Comparison of ENCODE assay signal across 19 cellular contexts in genomic region chr16:28477311-28477920, GRCh38. TPM values are rescaled to one million over a fixed set of nuclear protein-coding genes. Genes with fewer than 3 reads are reported as not detected.
DNase-seq lines count a peak whose midpoint lies in the region; ATAC-seq and TF ChIP-seq lines count a peak whose summit lies in the region.
"Had no signal": no experiment of that assay in that cellular context is flagged by ENCODE, and none has a peak within 500 bp of the region (broad histone marks: within the 10 kb centered on the region; RNA-seq: fewer than 3 reads in every experiment).

No MANE protein-coding gene starts in this region.

- CTCF ChIA-PET in Caco-2 (lab: Charles Lee) = no interaction called here

- DNase-seq in activated T-cell treated with anti-CD3 and anti-CD28 coated beads, Interleukin-2, amount 50 U/mL, for 24 hours = no peak
- DNase-seq in activated T-cell treated with anti-CD3 and anti-CD28 coated beads, Interleukin-2, amount 50 U/mL, for 4 hours = no peak
- no peak for DNase-seq in Caco-2
- DNase-seq in lower lobe of right lung = peak; percentile 29
- DNase-seq in stimulated activated naive B cell treated with anti-CD40 and anti-IgM and Interleukin-4, amounts not matched to agents 10 μg/mL and 1 μg/mL and 100 μg/mL, for 72 hours = no peak
- DNase-seq in lower leg skin (ENCODE audit: low spot score in 2 of 2) = no peak
- DNase-seq: DMS 273 treated with DMSO at 0.1 percent for 48 hours, GDM1, KG1, NCI-H1417 treated with DMSO at 0.1 percent for 48 hours, NCI-H2029, NCI-H2171, NCI-H446 treated with DMSO at 0.1 percent for 48 hours, NCI-H748 treated with DMSO at 0.1 percent for 48 hours, PC-9 had no signal

- H3K36me3 ChIP-seq in Caco-2 (ENCODE audit: control insufficient read depth, insufficient read depth, low read length) (no peaks in the 10 kb centered on the region), lower lobe of right lung (peaks cover 94% of the 10 kb centered on the region)

- intact Hi-C loops in Caco-2 (cut with micrococcal nuclease; ENCODE audit: unreplicated experiment) = no loop called here
- intact Hi-C loops in lower lobe of right lung (cut with DNase I) = no loop called here
- intact Hi-C loops in lower leg skin (cut with DNase I; ENCODE audit: low total_unique reads) = no loop called here

- TSS peak; percentile 53 for BruUV-seq in Caco-2 (replicated peaks; lab: Mats Ljungman, UMichigan)

- no peaks in the 10 kb centered on the region for H3K9me3 Mint-ChIP-seq in activated T-cell treated with anti-CD3 and anti-CD28 coated beads, Interleukin-2, amount 50 U/mL, for 24 hours
- no peaks in the 10 kb centered on the region for H3K9me3 Mint-ChIP-seq in activated T-cell treated with anti-CD3 and anti-CD28 coated beads, Interleukin-2, amount 50 U/mL, for 4 hours
- no peaks in the 10 kb centered on the region for H3K9me3 Mint-ChIP-seq in Caco-2 (ENCODE audit: unreplicated experiment)
- no peaks in the 10 kb centered on the region for H3K9me3 Mint-ChIP-seq in stimulated activated naive B cell treated with anti-CD40 and anti-IgM and Interleukin-4, amounts not matched to agents 10 μg/mL and 1 μg/mL and 100 μg/mL, for 72 hours

- TF ChIP-seq POLR2A in lower leg skin (IDR thresholded peaks at IDR 0.05) = no peak

- no peaks in the 10 kb centered on the region for H3K27me3 Mint-ChIP-seq in activated T-cell treated with anti-CD3 and anti-CD28 coated beads, Interleukin-2, amount 50 U/mL, for 24 hours
- no peaks in the 10 kb centered on the region for H3K27me3 Mint-ChIP-seq in activated T-cell treated with anti-CD3 and anti-CD28 coated beads, Interleukin-2, amount 50 U/mL, for 4 hours (ENCODE audit: low read depth)
- H3K27me3 Mint-ChIP-seq in Caco-2 (ENCODE audit: insufficient read depth, unreplicated experiment) = no peaks in the 10 kb centered on the region
- no peaks in the 10 kb centered on the region for H3K27me3 Mint-ChIP-seq in stimulated activated naive B cell treated with anti-CD40 and anti-IgM and Interleukin-4, amounts not matched to agents 10 μg/mL and 1 μg/mL and 100 μg/mL, for 72 hours

- no peaks in the 10 kb centered on the region for H3K27me3 ChIP-seq in Caco-2 (replicated peaks; ENCODE audit: control insufficient read depth, insufficient read depth, low read length)
- H3K27me3 ChIP-seq in lower lobe of right lung (ENCODE audit: low read depth) = no peaks in the 10 kb centered on the region
- H3K27me3 ChIP-seq: BLaER1 had no signal

- 85 to 91% methylated on average over 11 to 13 of the region's 14 CpGs for WGBS in lower leg skin, 2 donors

- no peak overlapping the region for H3K4me3 Mint-ChIP-seq in activated T-cell treated with anti-CD3 and anti-CD28 coated beads, Interleukin-2, amount 50 U/mL, for 24 hours
- H3K4me3 Mint-ChIP-seq in activated T-cell treated with anti-CD3 and anti-CD28 coated beads, Interleukin-2, amount 50 U/mL, for 4 hours = no peak overlapping the region
- H3K4me3 Mint-ChIP-seq in Caco-2 (ENCODE audit: unreplicated experiment) = no peak overlapping the region
- H3K4me3 Mint-ChIP-seq in stimulated activated naive B cell treated with anti-CD40 and anti-IgM and Interleukin-4, amounts not matched to agents 10 μg/mL and 1 μg/mL and 100 μg/mL, for 72 hours = no peak overlapping the region

- H3K9me3 ChIP-seq in Caco-2 = no peaks in the 10 kb centered on the region
- no peaks in the 10 kb centered on the region for H3K9me3 ChIP-seq in lower lobe of right lung
- H3K9me3 ChIP-seq: BLaER1 had no signal

- H3K36me3 Mint-ChIP-seq in activated T-cell treated with anti-CD3 and anti-CD28 coated beads, Interleukin-2, amount 50 U/mL, for 24 hours (ENCODE audit: low read depth) = peaks cover 79% of the 10 kb centered on the region
- H3K36me3 Mint-ChIP-seq in activated T-cell treated with anti-CD3 and anti-CD28 coated beads, Interleukin-2, amount 50 U/mL, for 4 hours (ENCODE audit: insufficient read depth) = peaks cover 18% of the 10 kb centered on the region
- H3K36me3 Mint-ChIP-seq in Caco-2 (ENCODE audit: insufficient read depth, unreplicated experiment) = peaks cover 6% of the 10 kb centered on the region
- H3K36me3 Mint-ChIP-seq in stimulated activated naive B cell treated with anti-CD40 and anti-IgM and Interleukin-4, amounts not matched to agents 10 μg/mL and 1 μg/mL and 100 μg/mL, for 72 hours = peaks cover 32 to 50% of the 10 kb centered on the region in 2 donors

- H3K27ac Mint-ChIP-seq in activated T-cell treated with anti-CD3 and anti-CD28 coated beads, Interleukin-2, amount 50 U/mL, for 24 hours = peak overlapping the region; percentile 59
- H3K27ac Mint-ChIP-seq in Caco-2 (ENCODE audit: unreplicated experiment) = no peak overlapping the region
- peak overlapping the region; percentile 42 for H3K27ac Mint-ChIP-seq in stimulated activated naive B cell treated with anti-CD40 and anti-IgM and Interleukin-4, amounts not matched to agents 10 μg/mL and 1 μg/mL and 100 μg/mL, for 72 hours

- H3K4me1 ChIP-seq in Caco-2 (no peaks in the 10 kb centered on the region), lower lobe of right lung (no peaks in the 10 kb centered on the region)

- peaks cover 13% of the 10 kb centered on the region for H3K4me1 Mint-ChIP-seq in activated T-cell treated with anti-CD3 and anti-CD28 coated beads, Interleukin-2, amount 50 U/mL, for 24 hours (ENCODE audit: low read depth)
- peaks cover 6% of the 10 kb centered on the region for H3K4me1 Mint-ChIP-seq in activated T-cell treated with anti-CD3 and anti-CD28 coated beads, Interleukin-2, amount 50 U/mL, for 4 hours (ENCODE audit: low read depth)
- H3K4me1 Mint-ChIP-seq in Caco-2 (ENCODE audit: low read depth, unreplicated experiment) = peaks cover 6% of the 10 kb centered on the region
- H3K4me1 Mint-ChIP-seq in stimulated activated naive B cell treated with anti-CD40 and anti-IgM and Interleukin-4, amounts not matched to agents 10 μg/mL and 1 μg/mL and 100 μg/mL, for 72 hours = peaks cover 6 to 9% of the 10 kb centered on the region in 2 donors

- no peak for TF ChIP-seq CTCF in Caco-2 (IDR thresholded peaks at IDR 0.05; ENCODE audit: insufficient read depth in 1 of 2, low read depth in 1 of 2, low read length in 1 of 2, severe bottlenecking in 1 of 2, unreplicated experiment in 1 of 2)
- TF ChIP-seq CTCF in lower lobe of right lung (IDR thresholded peaks at IDR 0.05) = no peak
- no peak for TF ChIP-seq CTCF in lower leg skin (IDR thresholded peaks at IDR 0.05)

- POLR2A ChIA-PET in Caco-2 (lab: Charles Lee) = no interaction called here

- H3K27ac ChIP-seq in lower lobe of right lung = no peak overlapping the region
- H3K27ac ChIP-seq: BLaER1, PC-9 had no signal

- ATAC-seq in activated T-cell treated with anti-CD3 and anti-CD28 coated beads, Interleukin-2, amount 50 U/mL, for 4 hours = no peak
- ATAC-seq in lower lobe of right lung = peak in 1 of 2 donors; percentile 25
- ATAC-seq in stimulated activated naive B cell treated with anti-CD40 and anti-IgM and Interleukin-4, amounts not matched to agents 10 μg/mL and 1 μg/mL and 100 μg/mL, for 72 hours (replicated peaks) = no peak
- no peak for ATAC-seq in HG03175 (IDR thresholded peaks at IDR 0.05; ENCODE audit: unreplicated experiment)
- ATAC-seq: HepG2 had no signal

- H3K4me3 ChIP-seq in Caco-2 (ENCODE audit: low read depth, low read length) (no peak overlapping the region), lower lobe of right lung (no peak overlapping the region), lower leg skin (ENCODE audit: low read depth, poor library complexity, severe bottlenecking) (no peak overlapping the region)
- H3K4me3 ChIP-seq: BLaER1, PC-9 had no signal

RNA-seq across cellular contexts. Expression of gene NPIPB7, which starts 5.3 kb away (rescaled TPM):
- not detected for total RNA-seq in activated T-cell treated with anti-CD3 and anti-CD28 coated beads, Interleukin-2, amount 50 U/mL, for 4 hours
- total RNA-seq in Caco-2 (2022) = not detected in 2 replicates
- total RNA-seq in lower lobe of right lung = 0.44 TPM
- total RNA-seq in lower leg skin = under 1 TPM in 1 of 4 donors, not detected in 3; 0.22 TPM
- total RNA-seq: H1, HepG2, PC-9 had no signal

RNA-seq across cellular contexts. Expression of gene CLN3, which starts 14.5 kb away (rescaled TPM):
- 10 to 100 TPM; 25.9 to 26.0 (median 25.9) TPM for total RNA-seq in activated T-cell treated with anti-CD3 and anti-CD28 coated beads, Interleukin-2, amount 50 U/mL, for 4 hours
- total RNA-seq in Caco-2 (2022) (41.0 and 42.2 TPM in 2 replicates), lower lobe of right lung (79.9 TPM), lower leg skin (10 to 100 TPM; 32.2 to 52.7 (median 43.6) TPM)

RNA-seq across cellular contexts. Expression of gene APOBR, which starts 17.0 kb away (rescaled TPM):
- 1 to 10 TPM; 2.3 to 3.0 (median 2.7) TPM for total RNA-seq in activated T-cell treated with anti-CD3 and anti-CD28 coated beads, Interleukin-2, amount 50 U/mL, for 4 hours
- total RNA-seq in Caco-2 (2022) (0.61 and 0.63 TPM in 2 replicates), lower lobe of right lung (29.2 TPM), lower leg skin (1 to 10 TPM in 3 of 4 donors, under 1 TPM in 1; 0.88 to 2.0 (median 1.6) TPM)
- total RNA-seq: H1, HepG2 had no signal

RNA-seq across cellular contexts. Expression of gene IL27, which starts 29.2 kb away (rescaled TPM):
- total RNA-seq in activated T-cell treated with anti-CD3 and anti-CD28 coated beads, Interleukin-2, amount 50 U/mL, for 4 hours = under 1 TPM in 2 of 3 donors, not detected in 1; 0.21 to 0.41 TPM
- total RNA-seq in Caco-2 (2022) (0.53 and 0.66 TPM in 2 replicates), lower lobe of right lung (1.4 TPM), lower leg skin (not detected)
- total RNA-seq: H1, PC-9 had no signal
